Comparison of ENCODE assay signal across 15 cellular contexts in the genomic region with DNA sequence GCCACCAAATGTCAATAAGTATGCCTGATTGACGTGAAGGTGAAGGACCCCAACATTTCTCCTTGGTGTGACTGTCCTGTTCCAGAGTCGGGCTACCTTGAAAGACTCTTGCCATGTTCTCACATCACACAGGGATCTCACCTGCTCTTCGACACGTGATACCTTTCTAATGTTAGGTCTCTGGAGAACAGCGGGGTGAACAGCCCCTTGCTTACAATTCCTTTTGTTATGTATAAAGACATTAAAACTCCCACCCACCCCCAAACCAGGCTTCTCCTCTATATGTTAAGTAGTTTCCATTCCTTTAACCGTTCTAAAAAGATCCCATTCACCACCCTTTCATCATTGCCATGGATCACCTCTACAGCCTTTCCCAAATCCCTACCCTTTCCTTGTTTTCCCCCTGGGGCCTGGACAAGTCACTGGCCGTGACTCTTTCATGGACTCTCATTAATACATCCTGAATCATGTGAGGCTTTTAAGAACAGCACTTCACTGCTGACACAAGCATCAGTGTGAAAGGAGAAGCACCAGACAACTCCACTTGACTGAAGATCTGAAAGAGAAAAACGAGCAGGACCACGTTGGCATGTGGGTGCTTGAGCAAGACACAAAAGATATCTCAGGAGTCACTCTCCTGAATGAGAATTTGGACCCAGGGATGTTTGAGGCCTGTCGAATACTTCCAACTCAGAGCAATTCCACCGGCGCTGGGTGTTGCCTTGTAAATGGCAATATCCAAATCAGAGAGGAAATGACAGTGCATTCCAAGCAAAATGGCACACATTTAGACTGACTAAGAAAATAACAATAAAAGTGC.
DNase-seq lines count a peak whose midpoint lies in the region; ATAC-seq and TF ChIP-seq lines count a peak whose summit lies in the region.
"Had no signal": no experiment of that assay in that cellular context is flagged by ENCODE, and none has a peak within 500 bp of the region (broad histone marks: within the 10 kb centered on the region; RNA-seq: fewer than 3 reads in every experiment).

No MANE protein-coding gene starts in this region.

- no peak for TF ChIP-seq POLR2A in vagina (IDR thresholded peaks at IDR 0.05)

- TF ChIP-seq CTCF in left ventricle myocardium inferior (IDR thresholded peaks at IDR 0.05; ENCODE audit: borderline replicate concordance) (no peak), vagina (IDR thresholded peaks at IDR 0.05) (no peak)

- peaks cover 33% of the 10 kb centered on the region for H3K4me1 ChIP-seq in left ventricle myocardium inferior
- peaks cover 18% of the 10 kb centered on the region for H3K4me1 ChIP-seq in vagina
- H3K4me1 ChIP-seq: adrenal gland had no signal

- H3K27me3 Mint-ChIP-seq in activated naive CD4-positive, alpha-beta T cell treated with anti-CD3 and anti-CD28 coated beads, Interleukin-2, amount 50 U/mL, for 24 hours, result no peaks in the 10 kb centered on the region
- no peaks in the 10 kb centered on the region for H3K27me3 Mint-ChIP-seq in activated naive CD4-positive, alpha-beta T cell treated with anti-CD3 and anti-CD28 coated beads for 36 hours (ENCODE audit: low read depth)
- no peaks in the 10 kb centered on the region for H3K27me3 Mint-ChIP-seq in activated T-helper 17 cell treated with anti-CD3 and anti-CD28 coated beads, Interleukin-2, amount 50 U/mL, for 72 hours
- no peaks in the 10 kb centered on the region for H3K27me3 Mint-ChIP-seq in stimulated activated naive B cell treated with anti-CD40 and anti-IgM and Interleukin-4, amounts not matched to agents 10 μg/mL and 1 μg/mL and 100 μg/mL, for 72 hours
- H3K27me3 Mint-ChIP-seq: activated CD4-positive, alpha-beta T cell treated with anti-CD3 and anti-CD28 coated beads for 36 hours had no signal

- H3K4me3 Mint-ChIP-seq in activated naive CD4-positive, alpha-beta T cell treated with anti-CD3 and anti-CD28 coated beads, Interleukin-2, amount 50 U/mL, for 24 hours, result peak overlapping the region; percentile 49
- no peak overlapping the region for H3K4me3 Mint-ChIP-seq in activated naive CD4-positive, alpha-beta T cell treated with anti-CD3 and anti-CD28 coated beads for 36 hours
- no peak overlapping the region for H3K4me3 Mint-ChIP-seq in activated T-helper 17 cell treated with anti-CD3 and anti-CD28 coated beads, Interleukin-2, amount 50 U/mL, for 72 hours
- H3K4me3 Mint-ChIP-seq in stimulated activated naive B cell treated with anti-CD40 and anti-IgM and Interleukin-4, amounts not matched to agents 10 μg/mL and 1 μg/mL and 100 μg/mL, for 72 hours, result no peak overlapping the region
- H3K4me3 Mint-ChIP-seq: activated CD4-positive, alpha-beta T cell treated with anti-CD3 and anti-CD28 coated beads for 36 hours; natural killer cell; T-helper 1 cell treated with Interleukin-12 subunit alpha and Interleukin-12 subunit beta and Interleukin-4 antibody, amounts not matched to agents 30 μg/mL and 1 μg/mL, for 36 hours had no signal

- no peaks in the 10 kb centered on the region for H3K27me3 ChIP-seq in left ventricle myocardium inferior (ENCODE audit: low read depth)
- no peaks in the 10 kb centered on the region for H3K27me3 ChIP-seq in vagina
- H3K27me3 ChIP-seq: adrenal gland had no signal

- peaks cover 46% of the 10 kb centered on the region for H3K36me3 Mint-ChIP-seq in activated naive CD4-positive, alpha-beta T cell treated with anti-CD3 and anti-CD28 coated beads, Interleukin-2, amount 50 U/mL, for 24 hours
- peaks cover 20% of the 10 kb centered on the region for H3K36me3 Mint-ChIP-seq in activated naive CD4-positive, alpha-beta T cell treated with anti-CD3 and anti-CD28 coated beads for 36 hours (ENCODE audit: low read depth)
- peaks cover 11% of the 10 kb centered on the region for H3K36me3 Mint-ChIP-seq in activated T-helper 17 cell treated with anti-CD3 and anti-CD28 coated beads, Interleukin-2, amount 50 U/mL, for 72 hours (ENCODE audit: low read depth)
- peaks cover 19 to 38% of the 10 kb centered on the region in 2 donors for H3K36me3 Mint-ChIP-seq in stimulated activated naive B cell treated with anti-CD40 and anti-IgM and Interleukin-4, amounts not matched to agents 10 μg/mL and 1 μg/mL and 100 μg/mL, for 72 hours

- peaks cover 91% of the 10 kb centered on the region for H3K4me1 Mint-ChIP-seq in activated naive CD4-positive, alpha-beta T cell treated with anti-CD3 and anti-CD28 coated beads, Interleukin-2, amount 50 U/mL, for 24 hours
- H3K4me1 Mint-ChIP-seq in activated naive CD4-positive, alpha-beta T cell treated with anti-CD3 and anti-CD28 coated beads for 36 hours (ENCODE audit: low read depth), result peaks cover 73% of the 10 kb centered on the region
- H3K4me1 Mint-ChIP-seq in activated T-helper 17 cell treated with anti-CD3 and anti-CD28 coated beads, Interleukin-2, amount 50 U/mL, for 72 hours, result peaks cover 15% of the 10 kb centered on the region
- H3K4me1 Mint-ChIP-seq in stimulated activated naive B cell treated with anti-CD40 and anti-IgM and Interleukin-4, amounts not matched to agents 10 μg/mL and 1 μg/mL and 100 μg/mL, for 72 hours, result peaks cover 29 to 61% of the 10 kb centered on the region in 2 donors

- peaks cover 13% of the 10 kb centered on the region for H3K9me3 Mint-ChIP-seq in activated naive CD4-positive, alpha-beta T cell treated with anti-CD3 and anti-CD28 coated beads, Interleukin-2, amount 50 U/mL, for 24 hours
- H3K9me3 Mint-ChIP-seq in activated naive CD4-positive, alpha-beta T cell treated with anti-CD3 and anti-CD28 coated beads for 36 hours, result peaks cover 6% of the 10 kb centered on the region
- H3K9me3 Mint-ChIP-seq in activated T-helper 17 cell treated with anti-CD3 and anti-CD28 coated beads, Interleukin-2, amount 50 U/mL, for 72 hours, result no peaks in the 10 kb centered on the region
- peaks cover 0 to 4% of the 10 kb centered on the region in 2 donors for H3K9me3 Mint-ChIP-seq in stimulated activated naive B cell treated with anti-CD40 and anti-IgM and Interleukin-4, amounts not matched to agents 10 μg/mL and 1 μg/mL and 100 μg/mL, for 72 hours
- H3K9me3 Mint-ChIP-seq: natural killer cell had no signal

- no peak overlapping the region for H3K4me3 ChIP-seq in left ventricle myocardium inferior
- no peak overlapping the region for H3K4me3 ChIP-seq in vagina
- H3K4me3 ChIP-seq: adrenal gland had no signal

- H3K36me3 ChIP-seq in left ventricle myocardium inferior (no peaks in the 10 kb centered on the region), vagina (no peaks in the 10 kb centered on the region)
- H3K36me3 ChIP-seq: adrenal gland had no signal

- no peak for ATAC-seq in activated T-helper 17 cell treated with anti-CD3 and anti-CD28 coated beads, Interleukin-2, amount 50 U/mL, for 72 hours (replicated peaks)
- no peak for ATAC-seq in stimulated activated naive B cell treated with anti-CD40 and anti-IgM and Interleukin-4, amounts not matched to agents 10 μg/mL and 1 μg/mL and 100 μg/mL, for 72 hours (replicated peaks)
- ATAC-seq: activated CD4-positive, alpha-beta T cell treated with anti-CD3 and anti-CD28 coated beads for 36 hours; natural killer cell had no signal

- intact Hi-C loops in activated naive CD4-positive, alpha-beta T cell treated with anti-CD3 and anti-CD28 coated beads for 36 hours (cut with micrococcal nuclease), result no loop called here
- intact Hi-C loops in left ventricle myocardium inferior (cut with micrococcal nuclease), result no loop called here
- intact Hi-C loops in vagina (cut with DNase I), result no loop called here

- peak overlapping the region; percentile 86 for H3K27ac Mint-ChIP-seq in activated naive CD4-positive, alpha-beta T cell treated with anti-CD3 and anti-CD28 coated beads, Interleukin-2, amount 50 U/mL, for 24 hours
- H3K27ac Mint-ChIP-seq in activated naive CD4-positive, alpha-beta T cell treated with anti-CD3 and anti-CD28 coated beads for 36 hours, result no peak overlapping the region
- peak overlapping the region; percentile 53 for H3K27ac Mint-ChIP-seq in activated T-helper 17 cell treated with anti-CD3 and anti-CD28 coated beads, Interleukin-2, amount 50 U/mL, for 72 hours
- H3K27ac Mint-ChIP-seq in stimulated activated naive B cell treated with anti-CD40 and anti-IgM and Interleukin-4, amounts not matched to agents 10 μg/mL and 1 μg/mL and 100 μg/mL, for 72 hours, result peak overlapping the region; percentile 2
- H3K27ac Mint-ChIP-seq: activated CD4-positive, alpha-beta T cell treated with anti-CD3 and anti-CD28 coated beads for 36 hours; natural killer cell; T-helper 1 cell treated with Interleukin-12 subunit alpha and Interleukin-12 subunit beta and Interleukin-4 antibody, amounts not matched to agents 30 μg/mL and 1 μg/mL, for 36 hours had no signal

- peak overlapping the region; percentile 70 for H3K27ac ChIP-seq in left ventricle myocardium inferior (replicated peaks)
- H3K27ac ChIP-seq in vagina, result no peak overlapping the region
- H3K27ac ChIP-seq: adrenal gland had no signal

- H3K9me3 ChIP-seq in left ventricle myocardium inferior (replicated peaks), result peaks cover 5% of the 10 kb centered on the region
- H3K9me3 ChIP-seq in vagina, result no peaks in the 10 kb centered on the region
- H3K9me3 ChIP-seq: adrenal gland had no signal

- DNase-seq in activated naive CD4-positive, alpha-beta T cell treated with anti-CD3 and anti-CD28 coated beads for 36 hours, result no peak
- DNase-seq in left ventricle myocardium inferior (no peak), NCI-H774 (lab: John Stamatoyannopoulos, UW) (no peak), NCI-H1436 treated with DMSO at 0.1 percent for 48 hours (lab: John Stamatoyannopoulos, UW) (no peak), vagina (ENCODE audit: extremely low spot score in 2 of 2) (no peak)
- no peak for DNase-seq in stimulated activated naive B cell treated with anti-CD40 and anti-IgM and Interleukin-4, amounts not matched to agents 10 μg/mL and 1 μg/mL and 100 μg/mL, for 72 hours
- DNase-seq: activated CD4-positive, alpha-beta T cell treated with anti-CD3 and anti-CD28 coated beads for 36 hours; activated T-cell treated with anti-CD3 and anti-CD28 coated beads for 4 hours; adrenal gland; erythroblast; natural killer cell; NCI-H82 had no signal

- CTCF ChIA-PET in activated naive CD4-positive, alpha-beta T cell treated with anti-CD3 and anti-CD28 coated beads for 36 hours (lab: Charles Lee), result no interaction called here
